29 cellular contexts compared by ENCODE assay signal in genomic region chr10:28349892-28350291, GRCh38.
"Had no signal": no experiment of that assay in that cellular context is flagged by ENCODE, and none has a peak within 500 bp of the region (broad histone marks: within the 10 kb centered on the region; RNA-seq: fewer than 3 reads in every experiment).

No MANE protein-coding gene starts in this region.

- H3K27me3 ChIP-seq: stomach, suprapubic skin, testis, thyroid gland, tibial artery, tibial nerve, transverse colon, upper lobe of left lung, upper lobe of right lung, uterus, vagina had no signal

- ATAC-seq: stimulated activated effector memory CD8-positive, alpha-beta T cell treated with anti-CD3 and anti-CD28 coated beads, Interleukin-12 subunit alpha, Interleukin-12 subunit beta, amount 100 ng/mL, for 72 hours; stimulated activated memory B cell treated with anti-CD40 and anti-IgM and Interleukin-4, amounts not matched to agents 10 μg/mL and 1 μg/mL and 100 μg/mL, for 72 hours; stimulated activated naive B cell treated with anti-CD40 and anti-IgM and Interleukin-4, amounts not matched to agents 10 μg/mL and 1 μg/mL and 100 μg/mL, for 72 hours; stimulated activated naive CD8-positive, alpha-beta T cell treated with anti-CD3 and anti-CD28 coated beads, Interleukin-15, amount 100 ng/mL, for 72 hours; stimulated activated naive CD8-positive, alpha-beta T cell treated with anti-CD3 and anti-CD28 coated beads, Interleukin-15, Interleukin-2, amounts not matched to agents 100 U/mL and 50 U/mL, for 24 hours; upper lobe of right lung had no signal

- H3K4me3 Mint-ChIP-seq: stimulated activated effector memory CD8-positive, alpha-beta T cell treated with anti-CD3 and anti-CD28 coated beads, Interleukin-12 subunit alpha, Interleukin-12 subunit beta, amount 100 ng/mL, for 72 hours; stimulated activated memory B cell treated with anti-CD40 and anti-IgM and Interleukin-4, amounts not matched to agents 10 μg/mL and 1 μg/mL and 100 μg/mL, for 72 hours; stimulated activated naive B cell treated with anti-CD40 and anti-IgM and Interleukin-4, amounts not matched to agents 10 μg/mL and 1 μg/mL and 100 μg/mL, for 72 hours; stimulated activated naive CD8-positive, alpha-beta T cell treated with anti-CD3 and anti-CD28 coated beads, Interleukin-15, amount 100 ng/mL, for 72 hours; stimulated activated naive CD8-positive, alpha-beta T cell treated with anti-CD3 and anti-CD28 coated beads, Interleukin-15, Interleukin-2, amounts not matched to agents 100 ng/mL and 50 ng/mL, for 24 hours; type B pancreatic cell had no signal

- H3K4me1 Mint-ChIP-seq: stimulated activated effector memory CD8-positive, alpha-beta T cell treated with anti-CD3 and anti-CD28 coated beads, Interleukin-12 subunit alpha, Interleukin-12 subunit beta, amount 100 ng/mL, for 72 hours; stimulated activated memory B cell treated with anti-CD40 and anti-IgM and Interleukin-4, amounts not matched to agents 10 μg/mL and 1 μg/mL and 100 μg/mL, for 72 hours; stimulated activated naive B cell treated with anti-CD40 and anti-IgM and Interleukin-4, amounts not matched to agents 10 μg/mL and 1 μg/mL and 100 μg/mL, for 72 hours; stimulated activated naive CD8-positive, alpha-beta T cell treated with anti-CD3 and anti-CD28 coated beads, Interleukin-15, amount 100 ng/mL, for 72 hours had no signal

- H3K4me3 ChIP-seq: stomach, suprapubic skin, testis, thoracic aorta, thyroid gland, tibial artery, tibial nerve, transverse colon, upper lobe of left lung, upper lobe of right lung, uterus, vagina had no signal

- H3K27ac ChIP-seq: stomach, suprapubic skin, testis, thoracic aorta, thyroid gland, tibial artery, tibial nerve, transverse colon, upper lobe of left lung, upper lobe of right lung, uterus, vagina had no signal

- H3K27me3 Mint-ChIP-seq: stimulated activated naive B cell treated with anti-CD40 and anti-IgM and Interleukin-4, amounts not matched to agents 10 μg/mL and 1 μg/mL and 100 μg/mL, for 72 hours; stimulated activated naive CD8-positive, alpha-beta T cell treated with anti-CD3 and anti-CD28 coated beads, Interleukin-15, amount 100 ng/mL, for 72 hours; stimulated activated naive CD8-positive, alpha-beta T cell treated with anti-CD3 and anti-CD28 coated beads, Interleukin-15, Interleukin-2, amounts not matched to agents 100 ng/mL and 50 ng/mL, for 24 hours had no signal

- H3K36me3 ChIP-seq: stomach, suprapubic skin, thoracic aorta, thyroid gland, tibial artery, tibial nerve, transverse colon, upper lobe of left lung, upper lobe of right lung, uterus, vagina had no signal

- H3K9me3 Mint-ChIP-seq: type B pancreatic cell had no signal

- H3K9me3 ChIP-seq: testis, thyroid gland, tibial artery, upper lobe of right lung, uterus, vagina had no signal

- DNase-seq: stimulated activated CD4-positive, alpha-beta T cell treated with anti-CD3 and anti-CD28 coated beads, Interleukin-2, amount 100 ng/mL, for 48 hours; stimulated activated CD4-positive, alpha-beta T cell treated with anti-CD3 and anti-CD28 coated beads, Interleukin-4, amount 100 ng/mL, for 1 hour; stimulated activated CD4-positive, alpha-beta T cell treated with anti-CD3 and anti-CD28 coated beads, Interleukin-4, amount 100 ng/mL, for 24 hours; stimulated activated CD4-positive, alpha-beta T cell treated with anti-CD3 and anti-CD28 coated beads, Interleukin-4, amount 100 ng/mL, for 4 hours; stimulated activated CD8-positive, alpha-beta memory T cell treated with anti-CD3 and anti-CD28 coated beads, Interleukin-4, amount 100 ng/mL, for 48 hours; stimulated activated naive B cell treated with anti-CD40 and anti-IgM and Interleukin-4, amounts not matched to agents 10 μg/mL and 1 μg/mL and 100 μg/mL, for 72 hours; stimulated activated naive CD4-positive, alpha-beta T cell; stimulated activated naive CD4-positive, alpha-beta T cell treated with Interleukin-2 at 50 U/mL for 16 hours; stimulated activated naive CD8-positive, alpha-beta T cell treated with anti-CD3 and anti-CD28 coated beads, Interleukin-15, amount 100 ng/mL, for 72 hours; stimulated activated naive CD8-positive, alpha-beta T cell treated with anti-CD3 and anti-CD28 coated beads, Interleukin-15, Interleukin-2, amounts not matched to agents 100 U/mL and 50 U/mL, for 24 hours; stomach; substantia nigra; testis; thyroid gland; tibial artery; transverse colon; trophoblast cell; upper lobe of left lung; upper lobe of right lung; uterus had no signal

- H3K36me3 Mint-ChIP-seq: stimulated activated effector memory CD8-positive, alpha-beta T cell treated with anti-CD3 and anti-CD28 coated beads, Interleukin-12 subunit alpha, Interleukin-12 subunit beta, amount 100 ng/mL, for 72 hours; type B pancreatic cell had no signal

- FAIRE-seq: urothelium cell line had no signal

- H3K4me1 ChIP-seq: suprapubic skin, testis, thyroid gland, tibial artery, tibial nerve, transverse colon, upper lobe of left lung, upper lobe of right lung, uterus, vagina had no signal

- H3K27ac Mint-ChIP-seq: stimulated activated effector memory CD8-positive, alpha-beta T cell treated with anti-CD3 and anti-CD28 coated beads, Interleukin-12 subunit alpha, Interleukin-12 subunit beta, amount 100 ng/mL, for 72 hours; stimulated activated memory B cell treated with anti-CD40 and anti-IgM and Interleukin-4, amounts not matched to agents 10 μg/mL and 1 μg/mL and 100 μg/mL, for 72 hours; stimulated activated naive B cell treated with anti-CD40 and anti-IgM and Interleukin-4, amounts not matched to agents 10 μg/mL and 1 μg/mL and 100 μg/mL, for 72 hours; stimulated activated naive CD8-positive, alpha-beta T cell treated with anti-CD3 and anti-CD28 coated beads, Interleukin-15, Interleukin-2, amounts not matched to agents 100 ng/mL and 50 ng/mL, for 24 hours; type B pancreatic cell had no signal
